8 cellular contexts compared by ENCODE assay signal in the genomic region with DNA sequence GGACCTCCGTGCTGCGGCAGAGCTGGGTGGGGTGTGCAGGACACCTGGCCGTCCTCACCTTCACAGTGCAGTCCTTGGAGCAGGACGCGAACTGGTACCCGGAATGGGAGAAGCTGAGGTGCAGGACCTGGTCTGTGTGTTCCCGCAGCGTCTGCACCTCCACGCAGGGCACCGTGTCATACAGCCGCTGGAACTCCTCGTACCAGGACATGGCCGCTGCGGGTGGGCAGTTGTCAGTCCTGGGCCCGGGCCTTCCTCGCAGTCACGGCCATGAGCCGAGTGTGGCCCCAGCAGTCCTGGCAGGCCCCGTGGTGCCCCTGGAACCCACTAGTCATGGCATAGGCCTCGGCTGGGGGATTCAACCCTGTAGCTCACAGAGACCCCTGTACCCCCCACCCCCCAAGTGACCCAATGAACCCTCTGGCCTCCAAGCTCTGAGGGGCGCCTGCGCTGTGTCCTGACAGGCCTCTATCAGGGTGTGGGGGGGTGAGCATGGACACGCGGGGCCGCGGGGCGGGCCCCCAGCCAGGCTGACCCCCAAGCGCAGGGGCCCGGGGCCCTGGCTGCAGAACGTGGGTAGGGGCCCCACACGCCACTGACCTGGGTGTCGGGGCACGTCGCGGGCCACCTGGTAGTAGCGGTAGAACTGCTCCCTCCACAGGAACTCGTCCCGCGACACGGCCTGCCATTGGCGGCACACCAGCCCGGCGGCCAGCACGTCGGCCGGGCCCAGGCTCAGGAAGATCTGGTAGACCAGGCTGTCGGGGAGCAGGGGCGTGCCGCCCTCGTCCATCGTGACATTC. TPM values are rescaled to one million over a fixed set of nuclear protein-coding genes. Genes with fewer than 3 reads are reported as not detected.
DNase-seq lines count a peak whose midpoint lies in the region; ATAC-seq and TF ChIP-seq lines count a peak whose summit lies in the region.

No MANE protein-coding gene starts in this region.

- peaks cover 8% of the 10 kb centered on the region for H3K4me1 Mint-ChIP-seq in mesothelial cell of epicardium

- H3K4me3 Mint-ChIP-seq in mesothelial cell of epicardium, result peak overlapping the region; percentile 70

- no peak overlapping the region for H3K27ac Mint-ChIP-seq in mesothelial cell of epicardium

- H3K9me3 ChIP-seq in RWPE2 (ENCODE audit: severe bottlenecking), result no peaks in the 10 kb centered on the region
- H3K9me3 ChIP-seq in upper lobe of right lung, result no peaks in the 10 kb centered on the region

- intact Hi-C loops in upper lobe of right lung (cut with DNase I), result loop anchor here (10.0 kb wide), 1 partner anchor 91 kb away; a partner anchor contains a TSS

- H3K27me3 ChIP-seq in RWPE2 (ENCODE audit: insufficient read depth, poor library complexity, severe bottlenecking), result no peaks in the 10 kb centered on the region
- H3K27me3 ChIP-seq in upper lobe of right lung, result no peaks in the 10 kb centered on the region

- peak; percentile 17 for ATAC-seq in HG02938 (IDR thresholded peaks at IDR 0.05; ENCODE audit: unreplicated experiment)
- peak; percentile 26; the same call in 2 of the 3 replicates for ATAC-seq in RWPE2 (ENCODE audit: low read depth)
- ATAC-seq in upper lobe of right lung, result peak; percentile 1

- H3K9me3 Mint-ChIP-seq in mesothelial cell of epicardium, result no peaks in the 10 kb centered on the region

- H3K4me3 ChIP-seq in RWPE2 (ENCODE audit: severe bottlenecking) (peak overlapping the region; percentile 98), coronary artery (peak overlapping the region; percentile 90), upper lobe of right lung (peak overlapping the region; percentile 95)

- H3K4me1 ChIP-seq in RWPE2 (ENCODE audit: insufficient read depth, poor library complexity, severe bottlenecking) (peaks cover 9% of the 10 kb centered on the region), upper lobe of right lung (peaks cover 15% of the 10 kb centered on the region)

- H3K36me3 Mint-ChIP-seq in mesothelial cell of epicardium, result peaks cover 16% of the 10 kb centered on the region

- peaks cover 31% of the 10 kb centered on the region for H3K36me3 ChIP-seq in RWPE2 (ENCODE audit: low read depth)
- peaks cover 38% of the 10 kb centered on the region for H3K36me3 ChIP-seq in upper lobe of right lung

- peak overlapping the region; percentile 69 for H3K27ac ChIP-seq in RWPE2 (ENCODE audit: poor library complexity, severe bottlenecking)
- H3K27ac ChIP-seq in coronary artery, result peak overlapping the region; percentile 84 to 89
- peak overlapping the region; percentile 83 for H3K27ac ChIP-seq in upper lobe of right lung

- DNase-seq in activated naive CD4-positive, alpha-beta T cell treated with Interleukin-2 at 50 U/mL for 16 hours, result peak; percentile 40
- no peak for DNase-seq in activated naive CD4-positive, alpha-beta T cell (lab: John Stamatoyannopoulos, UW)
- DNase-seq in RWPE2 (ENCODE audit: low spot score) (peak; percentile 69), coronary artery (ENCODE audit: low spot score) (no peak), mesothelial cell of epicardium (ENCODE audit: low spot score in 2 of 2, unreplicated experiment in 2 of 2) (no peak), upper lobe of right lung (peak; percentile 79), NCI-H1092 treated with DMSO at 0.1 percent for 48 hours (lab: John Stamatoyannopoulos, UW) (no peak)

- no peaks in the 10 kb centered on the region for H3K27me3 Mint-ChIP-seq in mesothelial cell of epicardium (ENCODE audit: low read depth)

- TF ChIP-seq CTCF in RWPE2 (IDR thresholded peaks at IDR 0.05; ENCODE audit: poor library complexity, severe bottlenecking) (no peak), coronary artery (IDR thresholded peaks at IDR 0.05) (no peak), mesothelial cell of epicardium (IDR thresholded peaks at IDR 0.05; ENCODE audit: unreplicated experiment) (no peak), upper lobe of right lung (IDR thresholded peaks at IDR 0.05) (no peak)

RNA-seq across cellular contexts. Expression of a gene that starts 1.0 kb away (rescaled TPM):
- total RNA-seq in mesothelial cell of epicardium, result 58.9 to 62.3 TPM (median 59.8 TPM) in 3 replicates
- total RNA-seq in upper lobe of right lung, result 91.2 TPM

RNA-seq across cellular contexts. Expression of a gene that starts 1.6 kb away (rescaled TPM):
- total RNA-seq in mesothelial cell of epicardium (1.5 to 2.5 TPM (median 1.5 TPM) in 3 replicates), upper lobe of right lung (1.1 TPM)

RNA-seq across cellular contexts. Expression of a gene that starts 8.6 kb away (rescaled TPM):
- total RNA-seq in mesothelial cell of epicardium, result 13.3 to 15.9 TPM (median 13.8 TPM) in 3 replicates
- total RNA-seq in upper lobe of right lung, result 2.6 TPM

RNA-seq across cellular contexts. Expression of a gene that starts 33.8 kb away (rescaled TPM):
- 52.6 to 58.0 TPM (median 53.5 TPM) in 3 replicates for total RNA-seq in mesothelial cell of epicardium
- 477 TPM for total RNA-seq in upper lobe of right lung

RNA-seq across cellular contexts. Expression of a gene that starts 39.3 kb away (rescaled TPM):
- total RNA-seq in mesothelial cell of epicardium (4.7 to 5.7 TPM (median 5.5 TPM) in 3 replicates), upper lobe of right lung (5.1 TPM)

Comparison
In these comparisons a context has a peak if more than half of its experiments do, and no peak if none do; other contexts are left out.
1. DNase-seq: peak in activated naive CD4-positive, alpha-beta T cell treated with Interleukin-2 at 50 U/mL for 16 hours (single experiment), RWPE2 (single experiment) and upper lobe of right lung (single experiment); none in activated naive CD4-positive, alpha-beta T cell (0 of 4), coronary artery (single experiment), mesothelial cell of epicardium (0 of 2) and NCI-H1092 treated with DMSO at 0.1 percent for 48 hours (single experiment).
2. Peak in every context shown above with its lines, with median percentiles within 50 percentile points of each other: ATAC-seq, H3K27ac ChIP-seq and H3K4me3 ChIP-seq.